Comparison of ENCODE assay signal across 35 cellular contexts in genomic region chr20:39990692-39991091, GRCh38.
"Had no signal": no experiment of that assay in that cellular context is flagged by ENCODE, and none has a peak within 500 bp of the region (broad histone marks: within the 10 kb centered on the region; RNA-seq: fewer than 3 reads in every experiment).

No MANE protein-coding gene starts in this region.

- H3K27me3 ChIP-seq: MG63 had no signal

- H3K36me3 ChIP-seq: MG63 had no signal

- H3K9me3 ChIP-seq: MG63 had no signal

- H3K4me3 ChIP-seq: MG63 had no signal

- DNase-seq: Karpas-422, Kasumi-1, MG63, MM.1S, MV-4-11, NCI-H1048, NCI-H1092, NCI-H1092 treated with DMSO at 0.1 percent for 48 hours, NCI-H1105, NCI-H1105 treated with DMSO at 0.1 percent for 48 hours, NCI-H1417, NCI-H1417 treated with DMSO at 0.1 percent for 48 hours, NCI-H1436, NCI-H1436 treated with DMSO at 0.1 percent for 48 hours, NCI-H146, NCI-H1694, NCI-H1694 treated with DMSO at 0.1 percent for 48 hours, NCI-H187, NCI-H187 treated with DMSO at 0.1 percent for 48 hours, NCI-H1930, NCI-H2029, NCI-H2029 treated with DMSO at 0.1 percent for 48 hours, NCI-H2081, NCI-H2081 treated with DMSO at 0.1 percent for 48 hours, NCI-H2107, NCI-H2171, NCI-H2171 treated with DMSO at 0.1 percent for 48 hours, NCI-H2227 treated with DMSO at 0.1 percent for 48 hours, NCI-H226, NCI-H345, NCI-H446, NCI-H446 treated with DMSO at 0.1 percent for 48 hours, NCI-H510A, NCI-H510A treated with DMSO at 0.1 percent for 48 hours, NCI-H524 had no signal
